9 cellular contexts compared by ENCODE assay signal in genomic region chr20:31996996-31997395, GRCh38. TPM values are rescaled to one million over a fixed set of nuclear protein-coding genes. Genes with fewer than 3 reads are reported as not detected.
"Had no signal": no experiment of that assay in that cellular context is flagged by ENCODE, and none has a peak within 500 bp of the region (broad histone marks: within the 10 kb centered on the region; RNA-seq: fewer than 3 reads in every experiment).

No MANE protein-coding gene starts in this region.

- ATAC-seq: GM23338, HCT116 had no signal

- H3K9me3 ChIP-seq: HAP-1 had no signal

- H3K4me2 ChIP-seq: GM23338 had no signal

- H3K4me3 ChIP-seq: GM23248, GM23338, HAP-1 had no signal

- H2AFZ ChIP-seq: GM23248, GM23338 had no signal

- H3K9ac ChIP-seq: GM23248 had no signal

- H3K9me3 Mint-ChIP-seq: H9, HFFc6 had no signal

- H3K4me3 Mint-ChIP-seq: GM23338, H9, HFFc6 had no signal

- H3K27ac ChIP-seq: GM23248 had no signal

- H3K4me1 ChIP-seq: HAP-1 had no signal

- H3K36me3 ChIP-seq: HAP-1 had no signal

- H3K27ac Mint-ChIP-seq: GM23338, H9, HFFc6 had no signal

- DNase-seq: GM23248, GOT3, H9, HCEC 1CT, HFFc6 had no signal

RNA-seq across cellular contexts. Expression of gene CCM2L, which starts 13.2 kb away (rescaled TPM):
- total RNA-seq: GM23248, HFFc6 had no signal
- polyA plus RNA-seq: GM23248 had no signal

RNA-seq across cellular contexts. Expression of gene XKR7, which starts 29.0 kb away (rescaled TPM):
- total RNA-seq: GM23248, H4, HFFc6 had no signal
- polyA plus RNA-seq: GM23248 had no signal

RNA-seq across cellular contexts. Expression of gene HCK, which starts 55.0 kb away (rescaled TPM):
- total RNA-seq: GM23248, H4, HFFc6 had no signal
- polyA plus RNA-seq: GM23248, GM23338 had no signal
